In the genomic region with DNA sequence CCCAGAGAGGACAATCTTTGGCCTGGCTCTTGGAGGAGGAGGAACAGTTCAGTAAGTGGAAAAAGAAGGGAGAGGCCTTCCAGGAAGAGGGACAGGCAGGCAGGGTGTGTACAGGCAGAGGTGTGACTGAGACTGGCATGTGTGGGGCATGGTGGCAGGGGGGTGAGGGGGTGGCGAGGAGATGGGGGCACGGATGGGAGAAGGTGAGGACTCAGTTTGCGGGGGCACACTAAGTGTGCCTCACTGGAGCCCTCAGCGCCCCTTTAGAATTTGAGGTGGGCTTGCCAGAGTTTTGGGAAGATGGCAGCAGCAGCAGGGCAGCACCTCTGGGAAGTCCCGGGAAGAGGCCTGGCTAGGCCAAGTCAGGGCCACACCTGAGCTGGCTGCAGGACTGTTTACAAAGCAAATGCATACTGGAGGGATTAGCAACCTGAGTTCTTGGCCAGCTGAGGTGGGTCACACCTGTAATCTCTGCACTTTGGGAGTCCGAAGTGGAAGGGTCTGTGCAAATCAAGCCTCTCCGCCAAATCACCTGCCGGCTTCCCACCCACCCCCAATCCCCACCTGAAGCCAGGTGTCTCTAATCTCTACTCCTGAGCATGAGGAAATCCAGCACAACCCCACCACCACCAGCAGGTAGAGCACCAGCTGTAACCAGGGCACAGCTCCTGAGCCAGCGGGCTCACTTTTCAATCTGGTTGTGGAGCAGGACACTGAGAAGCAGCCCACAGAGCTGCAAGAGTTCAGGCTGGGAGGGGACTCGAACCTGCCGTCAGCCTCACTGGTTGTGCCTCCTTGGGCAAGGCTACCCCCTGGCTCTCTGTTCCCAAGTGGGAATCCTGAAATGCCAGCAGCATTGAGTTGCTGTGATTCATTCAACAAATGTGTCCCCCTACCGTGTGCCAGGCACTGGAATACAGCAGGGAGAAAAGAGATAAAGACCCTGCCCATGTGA, we compare ENCODE assay signal across 1 cellular context.
A peak's percentile ranks its signal among the peaks of the same experiment; 100 is the strongest.
TF ChIP-seq lines count a peak whose summit lies in the region.

No MANE protein-coding gene starts in this region.

TF ChIP-seq in WTC11, 78 proteins besides CTCF, POLR2A, EP300 and RAD21 (continued from another document):
- TF ChIP-seq, protein P1, sequence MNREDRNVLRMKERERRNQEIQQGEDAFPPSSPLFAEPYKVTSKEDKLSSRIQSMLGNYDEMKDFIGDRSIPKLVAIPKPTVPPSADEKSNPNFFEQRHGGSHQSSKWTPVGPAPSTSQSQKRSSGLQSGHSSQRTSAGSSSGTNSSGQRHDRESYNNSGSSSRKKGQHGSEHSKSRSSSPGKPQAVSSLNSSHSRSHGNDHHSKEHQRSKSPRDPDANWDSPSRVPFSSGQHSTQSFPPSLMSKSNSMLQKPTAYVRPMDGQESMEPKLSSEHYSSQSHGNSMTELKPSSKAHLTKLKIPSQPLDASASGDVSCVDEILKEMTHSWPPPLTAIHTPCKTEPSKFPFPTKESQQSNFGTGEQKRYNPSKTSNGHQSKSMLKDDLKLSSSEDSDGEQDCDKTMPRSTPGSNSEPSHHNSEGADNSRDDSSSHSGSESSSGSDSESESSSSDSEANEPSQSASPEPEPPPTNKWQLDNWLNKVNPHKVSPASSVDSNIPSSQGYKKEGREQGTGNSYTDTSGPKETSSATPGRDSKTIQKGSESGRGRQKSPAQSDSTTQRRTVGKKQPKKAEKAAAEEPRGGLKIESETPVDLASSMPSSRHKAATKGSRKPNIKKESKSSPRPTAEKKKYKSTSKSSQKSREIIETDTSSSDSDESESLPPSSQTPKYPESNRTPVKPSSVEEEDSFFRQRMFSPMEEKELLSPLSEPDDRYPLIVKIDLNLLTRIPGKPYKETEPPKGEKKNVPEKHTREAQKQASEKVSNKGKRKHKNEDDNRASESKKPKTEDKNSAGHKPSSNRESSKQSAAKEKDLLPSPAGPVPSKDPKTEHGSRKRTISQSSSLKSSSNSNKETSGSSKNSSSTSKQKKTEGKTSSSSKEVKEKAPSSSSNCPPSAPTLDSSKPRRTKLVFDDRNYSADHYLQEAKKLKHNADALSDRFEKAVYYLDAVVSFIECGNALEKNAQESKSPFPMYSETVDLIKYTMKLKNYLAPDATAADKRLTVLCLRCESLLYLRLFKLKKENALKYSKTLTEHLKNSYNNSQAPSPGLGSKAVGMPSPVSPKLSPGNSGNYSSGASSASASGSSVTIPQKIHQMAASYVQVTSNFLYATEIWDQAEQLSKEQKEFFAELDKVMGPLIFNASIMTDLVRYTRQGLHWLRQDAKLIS (CRISPR knock-in tag; IDR thresholded peaks at IDR 0.05; ENCODE audit: borderline replicate concordance): no peak; the same call in 1 of the 2 replicates
- TF ChIP-seq PRRX2 (CRISPR knock-in tag; IDR thresholded peaks at IDR 0.05) (no peak), FOXK1 (CRISPR knock-in tag; IDR thresholded peaks at IDR 0.05) (peak; percentile 43; the same call in 1 of the 2 replicates)
